ENCODE assay signal across 14 cellular contexts in the genomic region with DNA sequence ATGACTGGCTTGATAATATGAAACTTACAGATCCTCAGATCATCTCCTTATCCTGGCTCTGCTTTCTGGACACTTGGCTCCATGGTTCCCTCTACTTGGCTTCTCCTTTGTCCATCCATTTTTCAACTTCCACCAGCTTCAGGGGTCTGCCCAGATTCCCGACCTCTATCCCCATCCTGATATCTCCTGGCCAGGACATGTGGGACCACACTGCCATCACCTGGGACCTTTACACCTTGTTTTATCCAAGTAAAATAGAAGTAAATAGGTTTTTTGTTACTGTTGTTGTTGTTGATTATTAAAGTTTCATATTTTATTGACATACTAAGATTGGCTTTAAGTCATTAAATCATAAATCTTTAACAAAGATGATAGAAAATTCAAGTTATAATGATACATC.
"Had no signal": no experiment of that assay in that cellular context is flagged by ENCODE, and none has a peak within 500 bp of the region (broad histone marks: within the 10 kb centered on the region; RNA-seq: fewer than 3 reads in every experiment).

No MANE protein-coding gene starts in this region.

- H3K9me3 Mint-ChIP-seq: activated T-cell treated with anti-CD3 and anti-CD28 coated beads, Interleukin-2, amount 50 U/mL, for 4 hours; T-helper 2 cell treated with Interferon-gamma antibody and Interleukin-4, amounts not matched to agents 5 μg/mL and 100 μg/mL, for 36 hours had no signal

- DNase-seq: activated CD4-positive, alpha-beta T cell treated with anti-CD3 and anti-CD28 coated beads, Interleukin-2, amount 50 U/mL, for 4 hours; activated CD4-positive, CD25-positive, alpha-beta regulatory T cell treated with anti-CD3 and anti-CD28 coated beads, Interleukin-2, amount 50 U/mL, for 72 hours; activated CD8-positive, alpha-beta memory T cell treated with anti-CD3 and anti-CD28 coated beads, Interleukin-2, amount 10 ng/mL, durations not matched to agents 7 days and 5 days; activated gamma-delta T cell treated with Interleukin-2 at 50 U/mL for 16 hours; activated T-cell treated with anti-CD3 and anti-CD28 coated beads, Interleukin-2, amount 50 U/mL, for 4 hours; effector CD4-positive, alpha-beta T cell; heart right ventricle; islet precursor cell; left ventricle myocardium inferior; ovary; stimulated activated CD4-positive, alpha-beta T cell treated with anti-CD3 and anti-CD28 coated beads, Interleukin-4, amount 100 ng/mL, for 1 hour; stimulated activated CD8-positive, alpha-beta memory T cell treated with anti-CD3 and anti-CD28 coated beads, Interleukin-4, amount 100 ng/mL, for 48 hours; thyroid gland had no signal

- H3K27me3 ChIP-seq: heart right ventricle, ovary, thyroid gland had no signal

- ATAC-seq: activated CD8-positive, alpha-beta memory T cell treated with anti-CD3 and anti-CD28 coated beads, Interleukin-2, amount 10 ng/mL, durations not matched to agents 7 days and 5 days; activated T-cell treated with anti-CD3 and anti-CD28 coated beads, Interleukin-2, amount 50 U/mL, for 4 hours; heart right ventricle had no signal

- H3K27me3 Mint-ChIP-seq: activated CD8-positive, alpha-beta memory T cell treated with anti-CD3 and anti-CD28 coated beads, Interleukin-2, amount 10 ng/mL, durations not matched to agents 7 days and 5 days had no signal

- H3K4me1 ChIP-seq: thyroid gland had no signal

- H3K27ac ChIP-seq: heart right ventricle, left ventricle myocardium inferior, ovary, thyroid gland had no signal

- H3K9me3 ChIP-seq: left ventricle myocardium inferior, ovary, thyroid gland had no signal

- H3K4me3 Mint-ChIP-seq: activated CD8-positive, alpha-beta memory T cell treated with anti-CD3 and anti-CD28 coated beads, Interleukin-2, amount 10 ng/mL, durations not matched to agents 7 days and 5 days; activated T-cell treated with anti-CD3 and anti-CD28 coated beads, Interleukin-2, amount 50 U/mL, for 4 hours; T-helper 2 cell treated with Interferon-gamma antibody and Interleukin-4, amounts not matched to agents 5 μg/mL and 100 μg/mL, for 36 hours had no signal

- H3K27ac Mint-ChIP-seq: activated CD8-positive, alpha-beta memory T cell treated with anti-CD3 and anti-CD28 coated beads, Interleukin-2, amount 10 ng/mL, durations not matched to agents 7 days and 5 days; T-helper 2 cell treated with Interferon-gamma antibody and Interleukin-4, amounts not matched to agents 5 μg/mL and 100 μg/mL, for 36 hours had no signal

- H3K4me3 ChIP-seq: heart right ventricle, left ventricle myocardium inferior, ovary, thyroid gland had no signal

- H3K36me3 ChIP-seq: heart right ventricle, left ventricle myocardium inferior, ovary, thyroid gland had no signal
